9 cellular contexts compared by ENCODE assay signal in genomic region chr3:43378066-43378935, GRCh38.
DNase-seq lines count a peak whose midpoint lies in the region; ATAC-seq and TF ChIP-seq lines count a peak whose summit lies in the region.
"Had no signal": no experiment of that assay in that cellular context is flagged by ENCODE, and none has a peak within 500 bp of the region (broad histone marks: within the 10 kb centered on the region; RNA-seq: fewer than 3 reads in every experiment).

No MANE protein-coding gene starts in this region.

- H3K9me3 Mint-ChIP-seq in activated naive CD8-positive, alpha-beta T cell treated with anti-CD3 and anti-CD28 coated beads, Interleukin-2, amount 10 ng/mL, durations not matched to agents 7 days and 5 days = peaks cover 6% of the 10 kb centered on the region

- in situ Hi-C loops in GM13977 (cut with MboI; ENCODE audit: low pct_unique_long_range_greater_than_20kb, low sequenced_read_pairs, unreplicated experiment) = loop anchor here (25.0 kb wide), 1 partner anchor 416 kb away; no protein-coding TSS in a partner anchor

- DNase-seq in GM13977 (ENCODE audit: low spot score) (peak; percentile 80), SKM-1 (lab: John Stamatoyannopoulos, UW; ENCODE audit: unreplicated experiment) (peak; percentile 21), kidney epithelial cell (ENCODE audit: low read depth) (no peak), T1000 (lab: John Stamatoyannopoulos, UW) (no peak), AG20443 (ENCODE audit: low spot score) (no peak)
- DNase-seq in activated naive CD8-positive, alpha-beta T cell treated with anti-CD3 and anti-CD28 coated beads, Interleukin-2, amount 10 ng/mL, durations not matched to agents 7 days and 5 days = peak; percentile 50
- peak; percentile 58 for DNase-seq in stimulated activated CD8-positive, alpha-beta memory T cell treated with anti-CD3 and anti-CD28 coated beads, Interleukin-12 subunit alpha, Interleukin-12 subunit beta, amount 100 ng/mL, for 1 hour (ENCODE audit: low read depth)

- H3K4me3 Mint-ChIP-seq in activated naive CD8-positive, alpha-beta T cell treated with anti-CD3 and anti-CD28 coated beads, Interleukin-2, amount 10 ng/mL, durations not matched to agents 7 days and 5 days = no peak overlapping the region
- H3K4me3 Mint-ChIP-seq: dendritic cell treated with granulocyte-macrophage colony-stimulating factor and Interleukin-4, amounts not matched to agents 40 ng/mL and 50 ng/mL, for 4 days had no signal

- peak; percentile 63 for ATAC-seq in HG03432 (IDR thresholded peaks at IDR 0.05; ENCODE audit: unreplicated experiment)
- peak; percentile 95 for ATAC-seq in activated naive CD8-positive, alpha-beta T cell treated with anti-CD3 and anti-CD28 coated beads, Interleukin-2, amount 10 ng/mL, durations not matched to agents 7 days and 5 days (ENCODE audit: low read depth)

- H3K27me3 Mint-ChIP-seq in activated naive CD8-positive, alpha-beta T cell treated with anti-CD3 and anti-CD28 coated beads, Interleukin-2, amount 10 ng/mL, durations not matched to agents 7 days and 5 days = no peaks in the 10 kb centered on the region
- H3K27me3 Mint-ChIP-seq: dendritic cell treated with granulocyte-macrophage colony-stimulating factor and Interleukin-4, amounts not matched to agents 40 ng/mL and 50 ng/mL, for 4 days had no signal

- H3K36me3 Mint-ChIP-seq in activated naive CD8-positive, alpha-beta T cell treated with anti-CD3 and anti-CD28 coated beads, Interleukin-2, amount 10 ng/mL, durations not matched to agents 7 days and 5 days = peaks cover 14% of the 10 kb centered on the region

- POLR2A ChIA-PET in activated naive CD8-positive, alpha-beta T cell treated with anti-CD3 and anti-CD28 coated beads, Interleukin-2, amount 10 ng/mL, durations not matched to agents 7 days and 5 days (lab: Charles Lee) = interaction anchor here (1.0 kb wide), 2 partner anchors 215 to 218 kb away, joined by 3 to 4 read pairs; no protein-coding TSS in a partner anchor

- no peak overlapping the region for H3K4me3 ChIP-seq in kidney epithelial cell (ENCODE audit: low read depth, low read length)

- H3K27me3 ChIP-seq in kidney epithelial cell (ENCODE audit: control insufficient read depth, insufficient read depth, low read length) = no peaks in the 10 kb centered on the region

- no peaks in the 10 kb centered on the region for H3K36me3 ChIP-seq in kidney epithelial cell (ENCODE audit: control insufficient read depth, insufficient read depth, low read length)

- peaks cover 12% of the 10 kb centered on the region for H3K4me1 Mint-ChIP-seq in activated naive CD8-positive, alpha-beta T cell treated with anti-CD3 and anti-CD28 coated beads, Interleukin-2, amount 10 ng/mL, durations not matched to agents 7 days and 5 days

- TF ChIP-seq CTCF in GM13977 (IDR thresholded peaks at IDR 0.05; ENCODE audit: extremely low read depth, insufficient read depth, missing control alignments) = peak; percentile 87
- peak; percentile 66 for TF ChIP-seq CTCF in kidney epithelial cell (IDR thresholded peaks at IDR 0.05; ENCODE audit: insufficient read depth, low read length, poor library complexity, severe bottlenecking)

- H3K27ac Mint-ChIP-seq in activated naive CD8-positive, alpha-beta T cell treated with anti-CD3 and anti-CD28 coated beads, Interleukin-2, amount 10 ng/mL, durations not matched to agents 7 days and 5 days = peak overlapping the region; percentile 30
- H3K27ac Mint-ChIP-seq: dendritic cell treated with granulocyte-macrophage colony-stimulating factor and Interleukin-4, amounts not matched to agents 40 ng/mL and 50 ng/mL, for 4 days had no signal

Comparison
In these comparisons a context has a peak if more than half of its experiments do, and no peak if none do; other contexts are left out.
1. DNase-seq: peak in GM13977 (single experiment), SKM-1 (single experiment), activated naive CD8-positive, alpha-beta T cell treated with anti-CD3 and anti-CD28 coated beads, Interleukin-2, amount 10 ng/mL, durations not matched to agents 7 days and 5 days (single experiment) and stimulated activated CD8-positive, alpha-beta memory T cell treated with anti-CD3 and anti-CD28 coated beads, Interleukin-12 subunit alpha, Interleukin-12 subunit beta, amount 100 ng/mL, for 1 hour (single experiment); none in kidney epithelial cell (single experiment), T1000 (single experiment) and AG20443 (single experiment).